Comparison of ENCODE assay signal across 27 cellular contexts in genomic region chr7:36358589-36358988, GRCh38. TPM values are rescaled to one million over a fixed set of nuclear protein-coding genes. Genes with fewer than 3 reads are reported as not detected.
DNase-seq lines count a peak whose midpoint lies in the region; FAIRE-seq and TF ChIP-seq lines count a peak whose summit lies in the region.
"Had no signal": no experiment of that assay in that cellular context is flagged by ENCODE, and none has a peak within 500 bp of the region (broad histone marks: within the 10 kb centered on the region; RNA-seq: fewer than 3 reads in every experiment).

No MANE protein-coding gene starts in this region.

- POLR2A ChIA-PET in HEK293 (lab: Yijun Ruan, JAX) = no interaction called here

- peak overlapping the region in 1 of 5 experiments; percentile 44 for H3K4me3 Mint-ChIP-seq in brain
- H3K4me3 Mint-ChIP-seq: CD14-positive monocyte; CD4-positive, alpha-beta memory T cell; CD4-positive, CD25-positive, alpha-beta regulatory T cell; CD8-positive, alpha-beta memory T cell had no signal

- no peaks in the 10 kb centered on the region for H3F3A ChIP-seq in GM23248 (ENCODE audit: insufficient read depth)

- H3K36me3 Mint-ChIP-seq in brain = peaks cover 23% of the 10 kb centered on the region
- H3K36me3 Mint-ChIP-seq: CD14-positive monocyte; CD4-positive, alpha-beta memory T cell; CD4-positive, CD25-positive, alpha-beta regulatory T cell; CD8-positive, alpha-beta memory T cell had no signal

- H3K79me2 ChIP-seq in GM23248 (ENCODE audit: insufficient read depth) = no peaks in the 10 kb centered on the region

- peak; percentile 67 for FAIRE-seq in D721Med (lab: Jason Lieb, UNC)
- FAIRE-seq: A549, GM12878, GM12892, GM18507 had no signal

- peaks cover 47% of the 10 kb centered on the region for H3K4me1 Mint-ChIP-seq in brain
- H3K4me1 Mint-ChIP-seq: CD14-positive monocyte; CD4-positive, alpha-beta memory T cell; CD4-positive, CD25-positive, alpha-beta regulatory T cell; CD8-positive, alpha-beta memory T cell had no signal

- H3K27ac ChIP-seq in HEK293 (ENCODE audit: extremely low read depth, low read depth, low read length) (no peak overlapping the region), GM23248 (no peak overlapping the region)
- H3K27ac ChIP-seq: 22Rv1, A549, BLaER1 had no signal

- no peak overlapping the region for H3K4me2 ChIP-seq in GM23248 (ENCODE audit: unreplicated experiment)
- H3K4me2 ChIP-seq: A549, BLaER1 had no signal

- H3K9me3 Mint-ChIP-seq in brain = no peaks in the 10 kb centered on the region
- H3K9me3 Mint-ChIP-seq: CD14-positive monocyte; CD4-positive, alpha-beta memory T cell; CD8-positive, alpha-beta memory T cell had no signal

- H3K36me3 ChIP-seq in HEK293 (ENCODE audit: control insufficient read depth in 2 of 2, insufficient read depth in 1 of 2, low read length in 2 of 2) (peaks cover 0 to 2% of the 10 kb centered on the region in 2 experiments; a peak in 1 of 3 replicates), GM23248 (ENCODE audit: low read depth) (no peaks in the 10 kb centered on the region)
- H3K36me3 ChIP-seq: BE2C, BLaER1 had no signal

- no peak for TF ChIP-seq CTCF in D721Med (IDR thresholded peaks at IDR 0.05; ENCODE audit: insufficient read depth, missing control alignments)
- no peak for TF ChIP-seq CTCF in HEK293 (tag by site-specific recombination; IDR thresholded peaks at IDR 0.05)
- no peak for TF ChIP-seq CTCF in brain (conservative IDR thresholded peaks at IDR 0.05)

- no peaks in the 10 kb centered on the region for H3K9me2 ChIP-seq in GM23248 (ENCODE audit: insufficient read depth)

- 62 to 64% methylated on average over 1 of the region's 1 CpG for WGBS in GM23248 (ENCODE audit: low coverage in 1 of 2, low lambda C conversion rate in 2 of 2, missing lambda C conversion rate in 2 of 2), 2 experiments

- in situ Hi-C loops in GM23248 (cut with MboI) = no loop called here

- H3K27me3 ChIP-seq in GM23248 (replicated peaks; ENCODE audit: insufficient read depth) = no peaks in the 10 kb centered on the region
- H3K27me3 ChIP-seq: BE2C, BLaER1 had no signal

- DNase-seq in NCI-H1694 treated with DMSO at 0.1 percent for 48 hours (lab: John Stamatoyannopoulos, UW) (peak; percentile 73), NCI-H1694 (lab: John Stamatoyannopoulos, UW) (no peak), D721Med (ENCODE audit: insufficient read length, low spot score) (no peak), COLO829 (ENCODE audit: low spot score) (no peak), GM23248 (no peak)
- DNase-seq: BE2C; Caco-2; Calu3; CD4-positive, alpha-beta memory T cell; CD4-positive, CD25-positive, alpha-beta regulatory T cell; CD8-positive, alpha-beta memory T cell; DMS 273 treated with DMSO at 0.1 percent for 48 hours; DMS153; DMS53; DMS79; DND-41; EL; GDM1 had no signal

- no peak overlapping the region for H3K4me3 ChIP-seq in HEK293 (ENCODE audit: low read depth, low read length)
- H3K4me3 ChIP-seq in GM23248 = no peak overlapping the region
- H3K4me3 ChIP-seq: A549, BLaER1, GM12878 had no signal

- CTCF ChIA-PET in HEK293 (lab: Yijun Ruan, JAX) = interaction anchor here (0.6 to 2.7 kb wide), 7 partner anchors 7 to 108 kb away, joined by 3 to 14 read pairs (median 4); a partner anchor contains a TSS

- no peaks in the 10 kb centered on the region for H4K20me1 ChIP-seq in GM23248 (ENCODE audit: insufficient read depth)
- H4K20me1 ChIP-seq: BLaER1 had no signal

- no peaks in the 10 kb centered on the region for H3K4me1 ChIP-seq in HEK293 (ENCODE audit: control insufficient read depth, insufficient read depth, low read length)
- no peaks in the 10 kb centered on the region for H3K4me1 ChIP-seq in GM23248 (ENCODE audit: insufficient read depth)
- H3K4me1 ChIP-seq: A549, BLaER1, Caco-2 had no signal

- H3K27ac Mint-ChIP-seq in brain = peak overlapping the region in 3 of 5 experiments; percentile 32 to 81 (median 42)
- H3K27ac Mint-ChIP-seq: CD14-positive monocyte; CD4-positive, alpha-beta memory T cell; CD4-positive, CD25-positive, alpha-beta regulatory T cell; CD8-positive, alpha-beta memory T cell had no signal

- H3K9ac ChIP-seq in GM23248 = no peak overlapping the region
- H3K9ac ChIP-seq: BLaER1 had no signal

- H3K27me3 Mint-ChIP-seq in brain = no peaks in the 10 kb centered on the region

- H3K9me3 ChIP-seq in HEK293 (ENCODE audit: control insufficient read depth, insufficient read depth, low read depth, low read length) (no peaks in the 10 kb centered on the region), GM23248 (ENCODE audit: low read depth) (no peaks in the 10 kb centered on the region)
- H3K9me3 ChIP-seq: A549, BE2C, BLaER1, Caco-2 had no signal

- H2AFZ ChIP-seq in GM23248 = no peak overlapping the region

TF ChIP-seq in HEK293, 187 proteins besides CTCF, POLR2A, EP300 and RAD21:
- TF ChIP-seq ZNF664 (tag by site-specific recombination; IDR thresholded peaks at IDR 0.05) (0 out of 2 replicates have a peak, but pooled peaks have one; percentile 51), ZNF549 (tag by site-specific recombination; IDR thresholded peaks at IDR 0.05) (no peak)

RNA-seq across cellular contexts. Expression of gene ANLN, which starts 31.1 kb away (rescaled TPM):
- 29.6 TPM for polyA plus RNA-seq in brain (ENCODE audit: insufficient read depth, low read depth, low replicate concordance)
- 55.6 and 57.5 TPM in 2 replicates for total RNA-seq in GM23248 (2014; rRNA removed; shearing (Covaris generic))
- polyA plus RNA-seq in GM23248 (2016; fragmentation: Nextera tagmentation; extraction: Ambion mirVana) = 37.9 and 38.4 TPM in 2 replicates
- polyA plus RNA-seq: CD4-positive, alpha-beta memory T cell had no signal
